Comparison of ENCODE assay signal across 15 cellular contexts in the genomic region with DNA sequence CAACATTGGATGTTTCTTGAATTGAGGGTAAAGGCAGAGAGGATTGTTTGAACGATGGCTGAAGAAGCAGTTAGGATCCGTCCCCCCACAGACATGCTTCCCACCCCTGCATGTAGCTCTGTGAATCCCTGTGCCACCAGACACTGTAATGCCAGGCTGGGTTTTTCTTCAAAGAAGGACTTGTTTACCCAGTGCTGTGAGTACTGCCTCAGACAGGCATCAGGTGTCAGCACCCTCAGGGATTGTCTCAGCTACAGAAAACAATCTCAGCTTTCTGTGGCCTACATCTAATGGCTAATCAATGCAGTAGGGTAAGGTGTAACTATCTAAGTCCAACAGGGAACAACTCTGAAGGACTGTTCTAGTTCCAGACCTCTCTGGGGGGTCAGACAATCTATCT.
"Had no signal": no experiment of that assay in that cellular context is flagged by ENCODE, and none has a peak within 500 bp of the region (broad histone marks: within the 10 kb centered on the region; RNA-seq: fewer than 3 reads in every experiment).

No MANE protein-coding gene starts in this region.

- H3K9me3 Mint-ChIP-seq: activated naive CD8-positive, alpha-beta T cell treated with anti-CD3 and anti-CD28 coated beads, Interleukin-2, amount 10 ng/mL, durations not matched to agents 7 days and 5 days; endodermal cell had no signal

- ATAC-seq: activated CD4-positive, alpha-beta T cell treated with anti-CD3 and anti-CD28 coated beads for 36 hours; activated CD8-positive, alpha-beta T cell treated with anti-CD3 and anti-CD28 coated beads for 36 hours; activated T-cell treated with anti-CD3 and anti-CD28 coated beads, Interleukin-2, amount 50 U/mL, for 72 hours; lower lobe of right lung; stimulated activated naive CD8-positive, alpha-beta T cell treated with anti-CD3 and anti-CD28 coated beads, Interleukin-15, amount 100 ng/mL, for 72 hours had no signal

- H3K4me3 Mint-ChIP-seq: activated CD4-positive, alpha-beta T cell treated with anti-CD3 and anti-CD28 coated beads for 36 hours; activated CD8-positive, alpha-beta T cell treated with anti-CD3 and anti-CD28 coated beads for 36 hours; activated naive CD8-positive, alpha-beta T cell treated with anti-CD3 and anti-CD28 coated beads, Interleukin-2, amount 10 ng/mL, durations not matched to agents 7 days and 5 days; activated T-cell treated with anti-CD3 and anti-CD28 coated beads, Interleukin-2, amount 50 U/mL, for 72 hours; endodermal cell; mesothelial cell of epicardium; stimulated activated naive CD8-positive, alpha-beta T cell treated with anti-CD3 and anti-CD28 coated beads, Interleukin-15, amount 100 ng/mL, for 72 hours had no signal

- H3K27ac Mint-ChIP-seq: activated CD4-positive, alpha-beta T cell treated with anti-CD3 and anti-CD28 coated beads for 36 hours; activated CD8-positive, alpha-beta T cell treated with anti-CD3 and anti-CD28 coated beads for 36 hours; activated naive CD8-positive, alpha-beta T cell treated with anti-CD3 and anti-CD28 coated beads, Interleukin-2, amount 10 ng/mL, durations not matched to agents 7 days and 5 days; activated T-cell treated with anti-CD3 and anti-CD28 coated beads, Interleukin-2, amount 50 U/mL, for 72 hours; endodermal cell; mesothelial cell of epicardium; stimulated activated naive CD8-positive, alpha-beta T cell treated with anti-CD3 and anti-CD28 coated beads, Interleukin-15, amount 100 ng/mL, for 72 hours had no signal

- H3K4me1 ChIP-seq: lower lobe of right lung, testis had no signal

- H3K27me3 Mint-ChIP-seq: activated CD4-positive, alpha-beta T cell treated with anti-CD3 and anti-CD28 coated beads for 36 hours; activated CD8-positive, alpha-beta T cell treated with anti-CD3 and anti-CD28 coated beads for 36 hours; activated naive CD8-positive, alpha-beta T cell treated with anti-CD3 and anti-CD28 coated beads, Interleukin-2, amount 10 ng/mL, durations not matched to agents 7 days and 5 days; stimulated activated naive CD8-positive, alpha-beta T cell treated with anti-CD3 and anti-CD28 coated beads, Interleukin-15, amount 100 ng/mL, for 72 hours had no signal

- H3K4me1 Mint-ChIP-seq: activated CD4-positive, alpha-beta T cell treated with anti-CD3 and anti-CD28 coated beads for 36 hours; activated naive CD8-positive, alpha-beta T cell treated with anti-CD3 and anti-CD28 coated beads, Interleukin-2, amount 10 ng/mL, durations not matched to agents 7 days and 5 days; mesothelial cell of epicardium; stimulated activated naive CD8-positive, alpha-beta T cell treated with anti-CD3 and anti-CD28 coated beads, Interleukin-15, amount 100 ng/mL, for 72 hours had no signal

- H3K9me3 ChIP-seq: lower lobe of right lung, neutrophil, testis had no signal

- H3K4me3 ChIP-seq: lower lobe of right lung, skin epidermis, testis had no signal

- H3K27ac ChIP-seq: lower lobe of right lung, neutrophil, skin epidermis, testis had no signal

- H3K36me3 ChIP-seq: lower lobe of right lung, neutrophil had no signal

- DNase-seq: activated CD4-positive, alpha-beta T cell treated with anti-CD3 and anti-CD28 coated beads for 36 hours; activated CD8-positive, alpha-beta memory T cell treated with anti-CD3 and anti-CD28 coated beads, Interleukin-2, amount 50 U/mL, for 4 hours; activated CD8-positive, alpha-beta T cell treated with anti-CD3 and anti-CD28 coated beads for 36 hours; activated naive CD8-positive, alpha-beta T cell treated with anti-CD3 and anti-CD28 coated beads, Interleukin-2, amount 10 ng/mL, durations not matched to agents 7 days and 5 days; activated T-cell treated with anti-CD3 and anti-CD28 coated beads, Interleukin-2, amount 50 U/mL, for 72 hours; anterior cingulate cortex; endodermal cell; erythroblast; lower lobe of right lung; stimulated activated CD4-positive, alpha-beta T cell treated with anti-CD3 and anti-CD28 coated beads, Interleukin-4, amount 100 ng/mL, for 4 hours; stimulated activated naive CD8-positive, alpha-beta T cell treated with anti-CD3 and anti-CD28 coated beads, Interleukin-15, amount 100 ng/mL, for 72 hours; testis had no signal

- H3K27me3 ChIP-seq: neutrophil, testis had no signal

- H3K36me3 Mint-ChIP-seq: activated naive CD8-positive, alpha-beta T cell treated with anti-CD3 and anti-CD28 coated beads, Interleukin-2, amount 10 ng/mL, durations not matched to agents 7 days and 5 days; mesothelial cell of epicardium had no signal
